ENCODE assay signal across 22 cellular contexts in the genomic region with DNA sequence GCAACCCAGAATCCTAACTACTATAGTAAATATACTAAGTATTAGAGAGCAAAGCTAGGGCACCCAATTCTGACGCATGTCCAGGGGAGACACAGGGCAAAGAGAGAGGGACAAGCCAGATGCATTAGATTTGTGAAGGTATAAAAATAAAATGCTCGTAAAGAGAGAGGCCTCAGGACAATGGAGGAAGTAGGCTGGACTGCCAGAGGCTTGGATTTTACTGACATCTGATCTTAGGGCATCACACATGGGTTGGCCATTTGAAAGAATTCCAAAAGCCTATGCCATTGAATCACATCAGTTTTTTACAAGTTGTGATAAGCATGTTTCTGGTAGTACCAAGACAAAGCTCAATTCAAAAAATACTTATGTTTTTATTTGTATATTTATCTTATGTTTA.
A peak's percentile ranks its signal among the peaks of the same experiment; 100 is the strongest.
DNase-seq lines count a peak whose midpoint lies in the region; ATAC-seq and TF ChIP-seq lines count a peak whose summit lies in the region.
"Had no signal": no experiment of that assay in that cellular context is flagged by ENCODE, and none has a peak within 500 bp of the region (broad histone marks: within the 10 kb centered on the region; RNA-seq: fewer than 3 reads in every experiment).

No MANE protein-coding gene starts in this region.

- H3K79me2 ChIP-seq in osteoblast (ENCODE audit: insufficient read depth, low read length), result no peaks in the 10 kb centered on the region
- H3K79me2 ChIP-seq in smooth muscle cell (ENCODE audit: low read depth), result no peaks in the 10 kb centered on the region

- 81 to 91% methylated on average over 1 to 2 of the region's 2 CpGs for WGBS in mesodermal cell (ENCODE audit: insufficient coverage in 2 of 2), 2 experiments
- WGBS in smooth muscle cell (ENCODE audit: low lambda C conversion rate), result 59% methylated on average over 2 of the region's 2 CpGs

- H3K27me3 ChIP-seq in osteoblast (ENCODE audit: insufficient read depth, low read length) (no peaks in the 10 kb centered on the region), smooth muscle cell (ENCODE audit: low read depth) (no peaks in the 10 kb centered on the region)
- H3K27me3 ChIP-seq: BE2C; BLaER1 treated with 17β-estradiol and CSF1 and Interleukin-3, amounts not matched to agents 10 nM and 100 nM had no signal

- peaks cover 44% of the 10 kb centered on the region for H3K4me1 ChIP-seq in mesodermal cell (ENCODE audit: control insufficient read depth, insufficient read depth, low read length, poor library complexity, severe bottlenecking)
- H3K4me1 ChIP-seq in osteoblast (ENCODE audit: insufficient read depth, low read length), result no peaks in the 10 kb centered on the region
- H3K4me1 ChIP-seq in smooth muscle cell (ENCODE audit: low read depth), result peaks cover 22% of the 10 kb centered on the region

- ATAC-seq in HG03196 (IDR thresholded peaks at IDR 0.05; ENCODE audit: unreplicated experiment), result no peak
- ATAC-seq: A549, HCT116 had no signal

- H3K9me3 ChIP-seq in mesodermal cell (ENCODE audit: control insufficient read depth, low read length), result no peaks in the 10 kb centered on the region
- no peaks in the 10 kb centered on the region for H3K9me3 ChIP-seq in osteoblast (ENCODE audit: low read depth, low read length)
- no peaks in the 10 kb centered on the region for H3K9me3 ChIP-seq in smooth muscle cell (replicated peaks; ENCODE audit: low read depth)
- H3K9me3 ChIP-seq: A549; BE2C; BLaER1 treated with 17β-estradiol and CSF1 and Interleukin-3, amounts not matched to agents 10 nM and 100 nM had no signal

- peaks cover 26% of the 10 kb centered on the region for H3F3A ChIP-seq in smooth muscle cell (ENCODE audit: low read depth)

- H3K36me3 ChIP-seq in mesodermal cell (ENCODE audit: control insufficient read depth, insufficient read depth, low read length) (no peaks in the 10 kb centered on the region), osteoblast (ENCODE audit: insufficient read depth, low read length) (no peaks in the 10 kb centered on the region), smooth muscle cell (ENCODE audit: low read depth) (no peaks in the 10 kb centered on the region)
- H3K36me3 ChIP-seq: BE2C; BLaER1 treated with 17β-estradiol and CSF1 and Interleukin-3, amounts not matched to agents 10 nM and 100 nM had no signal

- H3K9ac ChIP-seq in smooth muscle cell (ENCODE audit: low read depth), result no peak overlapping the region
- H3K9ac ChIP-seq: BLaER1 treated with 17β-estradiol and CSF1 and Interleukin-3, amounts not matched to agents 10 nM and 100 nM had no signal

- H3K4me2 ChIP-seq in osteoblast (ENCODE audit: insufficient read depth, low read length) (no peak overlapping the region), smooth muscle cell (peak overlapping the region; percentile 73)
- H3K4me2 ChIP-seq: A549 had no signal

- no peak overlapping the region for H2AFZ ChIP-seq in osteoblast (ENCODE audit: low read length)
- H2AFZ ChIP-seq in smooth muscle cell (ENCODE audit: low read depth), result no peak overlapping the region

- peak overlapping the region; percentile 17 for H3K27ac ChIP-seq in mesodermal cell (ENCODE audit: low read depth, low read length, severe bottlenecking)
- no peak overlapping the region for H3K27ac ChIP-seq in osteoblast (ENCODE audit: low read depth, low read length)
- H3K27ac ChIP-seq in smooth muscle cell (ENCODE audit: low read depth), result no peak overlapping the region
- H3K27ac ChIP-seq: A549; BLaER1 treated with 17β-estradiol and CSF1 and Interleukin-3, amounts not matched to agents 10 nM and 100 nM had no signal

- no peaks in the 10 kb centered on the region for H4K20me1 ChIP-seq in osteoblast (ENCODE audit: insufficient read depth, low read length)
- H4K20me1 ChIP-seq in smooth muscle cell (ENCODE audit: low read depth), result no peaks in the 10 kb centered on the region
- H4K20me1 ChIP-seq: BLaER1 treated with 17β-estradiol and CSF1 and Interleukin-3, amounts not matched to agents 10 nM and 100 nM had no signal

- peak; percentile 46 for DNase-seq in LNCaP clone FGC (ENCODE audit: low read depth)
- DNase-seq in osteoblast (ENCODE audit: insufficient read length, low spot score, missing footprints), result peak; percentile 51
- no peak for DNase-seq in smooth muscle cell (lab: John Stamatoyannopoulos, UW; ENCODE audit: unreplicated experiment)
- DNase-seq in DMS153 treated with DMSO at 0.1 percent for 48 hours (lab: John Stamatoyannopoulos, UW; ENCODE audit: unreplicated experiment), result no peak
- DNase-seq in superior temporal gyrus (ENCODE audit: extremely low spot score), result no peak
- DNase-seq: 8988T; ACHN; AML-193; BE2C; CD4-positive, alpha-beta T cell; CD8-positive, alpha-beta memory T cell; DMS 273 treated with DMSO at 0.1 percent for 48 hours; DMS53; DMS79 treated with DMSO at 0.1 percent for 48 hours; GF-D8; H9; HFFc6 had no signal

- H3K4me3 ChIP-seq in LNCaP clone FGC (ENCODE audit: low read depth, low read length) (no peak overlapping the region), mesodermal cell (ENCODE audit: extremely low read depth, insufficient read depth, low read length, poor library complexity, severe bottlenecking) (no peak overlapping the region), osteoblast (ENCODE audit: insufficient read depth, low read length) (no peak overlapping the region), smooth muscle cell (no peak overlapping the region)
- H3K4me3 ChIP-seq: A549; BLaER1 treated with 17β-estradiol and CSF1 and Interleukin-3, amounts not matched to agents 10 nM and 100 nM had no signal

- no peak for TF ChIP-seq CTCF in LNCaP clone FGC (IDR thresholded peaks at IDR 0.05; ENCODE audit: control insufficient read depth, extremely low read depth, insufficient read depth)
- no peak for TF ChIP-seq CTCF in osteoblast (IDR thresholded peaks at IDR 0.05; ENCODE audit: extremely low read depth, low read depth, low read length)
- TF ChIP-seq CTCF in smooth muscle cell (IDR thresholded peaks at IDR 0.05; ENCODE audit: borderline replicate concordance, insufficient read depth, poor library complexity, severe bottlenecking), result no peak

Comparison
In these comparisons a context has a peak if more than half of its experiments do, and no peak if none do; other contexts are left out.
1. DNase-seq: peak in LNCaP clone FGC (single experiment) and osteoblast (single experiment); none in smooth muscle cell (single experiment), DMS153 treated with DMSO at 0.1 percent for 48 hours (single experiment) and superior temporal gyrus (single experiment).